10 cellular contexts compared by ENCODE assay signal in the genomic region with DNA sequence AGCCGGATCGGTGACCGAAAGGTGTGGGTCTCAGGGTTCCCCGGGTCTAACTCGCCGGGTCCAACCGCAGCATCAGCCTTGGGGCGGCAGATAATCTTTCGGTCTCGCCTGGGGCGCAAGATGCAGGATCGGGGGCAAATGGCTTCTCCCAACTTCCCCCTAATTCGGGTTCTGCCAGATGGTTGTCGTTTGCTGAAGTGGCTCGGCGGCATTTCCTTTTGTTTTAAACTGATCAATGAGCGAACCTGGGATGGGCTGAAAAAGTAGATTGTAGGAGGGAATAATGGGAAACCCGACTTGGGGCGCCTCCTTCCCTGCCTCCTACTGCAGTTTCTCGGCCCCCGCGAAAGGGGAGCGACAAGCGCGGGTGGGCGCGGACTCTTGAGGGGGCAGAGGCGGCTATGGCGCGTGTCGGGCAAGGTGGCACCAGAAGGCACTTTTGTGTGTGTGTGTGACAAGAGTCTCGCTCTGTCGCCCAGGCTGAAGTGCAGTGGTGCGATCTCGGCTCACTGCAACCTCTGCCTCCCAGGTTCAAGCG. TPM values are rescaled to one million over a fixed set of nuclear protein-coding genes. Genes with fewer than 3 reads are reported as not detected.
DNase-seq lines count a peak whose midpoint lies in the region; ATAC-seq, FAIRE-seq and TF ChIP-seq lines count a peak whose summit lies in the region.
"Had no signal": no experiment of that assay in that cellular context is flagged by ENCODE, and none has a peak within 500 bp of the region (broad histone marks: within the 10 kb centered on the region; RNA-seq: fewer than 3 reads in every experiment).

No MANE protein-coding gene starts in this region.

- POLR2A ChIA-PET in OCI-LY7 (lab: Charles Lee), result no interaction called here

- BruUV-seq in OCI-LY7 (replicated peaks; lab: Mats Ljungman, UMichigan), result no TSS peak

- peaks cover 7 to 40% of the 10 kb centered on the region in 2 donors for H3K4me1 ChIP-seq in duodenal mucosa (ENCODE audit: control insufficient read depth in 1 of 2, insufficient read depth in 2 of 2, low read length in 2 of 2)
- H3K4me1 ChIP-seq in vagina, result peaks cover 52% of the 10 kb centered on the region
- H3K4me1 ChIP-seq in OCI-LY7 (ENCODE audit: insufficient read depth, low read length, poor library complexity, severe bottlenecking), result peaks cover 3% of the 10 kb centered on the region

- no peak overlapping the region for H3K4me2 ChIP-seq in OCI-LY7 (ENCODE audit: low read length)

- H3K27me3 ChIP-seq in duodenal mucosa (ENCODE audit: control insufficient read depth in 1 of 2, insufficient read depth in 2 of 2, low read length in 2 of 2) (peaks cover 42 to 50% of the 10 kb centered on the region in 2 donors), vagina (peaks cover 10% of the 10 kb centered on the region)

- H3K79me2 ChIP-seq in OCI-LY7 (ENCODE audit: insufficient read depth, low read depth, low read length), result no peaks in the 10 kb centered on the region

- peak overlapping the region; percentile 80 for H3K4me3 Mint-ChIP-seq in mesothelial cell of epicardium

- H3K9me3 Mint-ChIP-seq in mesothelial cell of epicardium, result no peaks in the 10 kb centered on the region

- H3K27ac Mint-ChIP-seq in mesothelial cell of epicardium, result peak overlapping the region; percentile 79

- no peak for TF ChIP-seq POLR2A in vagina (IDR thresholded peaks at IDR 0.05)

- CTCF ChIA-PET in OCI-LY7 (lab: Charles Lee; ENCODE audit: unreplicated experiment), result no interaction called here

- no peaks in the 10 kb centered on the region for H3K36me3 Mint-ChIP-seq in mesothelial cell of epicardium

- H3K4me1 Mint-ChIP-seq in mesothelial cell of epicardium, result peaks cover 45% of the 10 kb centered on the region

- H3K36me3 ChIP-seq in duodenal mucosa (ENCODE audit: control insufficient read depth in 1 of 2, insufficient read depth in 2 of 2, low read length in 2 of 2) (no peaks in the 10 kb centered on the region), vagina (no peaks in the 10 kb centered on the region), OCI-LY7 (ENCODE audit: insufficient read depth, low read length) (no peaks in the 10 kb centered on the region)

- H4K20me1 ChIP-seq in OCI-LY7 (ENCODE audit: insufficient read depth, low read length), result no peaks in the 10 kb centered on the region

- TF ChIP-seq CTCF in mesothelial cell of epicardium (IDR thresholded peaks at IDR 0.05; ENCODE audit: unreplicated experiment) (no peak), vagina (IDR thresholded peaks at IDR 0.05) (no peak), OCI-LY7 (conservative IDR thresholded peaks at IDR 0.05; ENCODE audit: low read length) (no peak)

- H3K9me3 ChIP-seq in duodenal mucosa (ENCODE audit: control insufficient read depth in 1 of 2, low read length in 2 of 2), result no peaks in the 10 kb centered on the region
- no peaks in the 10 kb centered on the region for H3K9me3 ChIP-seq in vagina
- H3K9me3 ChIP-seq in OCI-LY7 (ENCODE audit: low read length), result no peaks in the 10 kb centered on the region

- no peak overlapping the region for H2AFZ ChIP-seq in OCI-LY7 (ENCODE audit: low read length)

- H3K27me3 Mint-ChIP-seq in mesothelial cell of epicardium (ENCODE audit: low read depth), result peaks cover 79% of the 10 kb centered on the region

- H3K9me2 ChIP-seq in OCI-LY7 (ENCODE audit: insufficient read depth, low read length), result no peaks in the 10 kb centered on the region

- peak overlapping the region; percentile 60 to 65 for H3K4me3 ChIP-seq in duodenal mucosa (ENCODE audit: low read depth in 1 of 2, low read length in 2 of 2)
- peak overlapping the region; percentile 56 to 65 for H3K4me3 ChIP-seq in vagina
- no peak overlapping the region for H3K4me3 ChIP-seq in OCI-LY7 (ENCODE audit: low read depth, low read length, poor library complexity, severe bottlenecking)

- DNase-seq in Right ventricle myocardium superior (peak; percentile 40), cardiac septum (ENCODE audit: low spot score) (no peak), mesothelial cell of epicardium (ENCODE audit: low spot score in 2 of 2, unreplicated experiment in 2 of 2) (no peak), vagina (ENCODE audit: extremely low spot score in 2 of 2) (peak; percentile 77 to 82), urothelium cell line (ENCODE audit: low spot score) (no peak), cerebellar cortex (ENCODE audit: low spot score) (no peak), OCI-LY7 (ENCODE audit: low spot score) (no peak)
- DNase-seq: GF-D8 had no signal

- H3K27ac ChIP-seq in duodenal mucosa (ENCODE audit: low read depth, low read length) (no peak overlapping the region), vagina (peak overlapping the region; percentile 87), OCI-LY7 (ENCODE audit: low read depth, low read length, poor library complexity, severe bottlenecking) (no peak overlapping the region)
- H3K27ac ChIP-seq: epithelial cell of prostate had no signal

- ATAC-seq in Right ventricle myocardium superior (ENCODE audit: poor library complexity), result no peak

- intact Hi-C loops in Right ventricle myocardium superior (cut with DNase I), result loop anchor here (5.0 to 10.0 kb wide), 6 partner anchors 300 to 1997 kb away; no protein-coding TSS in a partner anchor
- intact Hi-C loops in cardiac septum (cut with DNase I), result loop anchor here (2.0 to 10.0 kb wide), 5 partner anchors 323 to 2000 kb away; partner anchors contain the start of gene SCFD2
- intact Hi-C loops in vagina (cut with DNase I), result loop anchor here (2.0 to 10.0 kb wide), 3 partner anchors 167 to 1035 kb away; partner anchors contain the start of genes CHIC2 and FIP1L1
- intact Hi-C loops in OCI-LY7 (cut with micrococcal nuclease; ENCODE audit: unreplicated experiment), result loop anchor here (5.0 to 10.0 kb wide), 5 partner anchors 300 to 1217 kb away; no protein-coding TSS in a partner anchor

- no peak for FAIRE-seq in urothelium cell line (lab: Jason Lieb, UNC)

- H3K9ac ChIP-seq in duodenal mucosa (ENCODE audit: low read depth in 1 of 2, low read length in 2 of 2), result peak overlapping the region in 1 of 2 donors; percentile 12

RNA-seq across cellular contexts. Expression of gene PDGFRA, which starts 3.1 kb away (rescaled TPM):
- total RNA-seq in Right ventricle myocardium superior, result 29.8 TPM
- total RNA-seq in cardiac septum, result 23.4 TPM
- total RNA-seq in mesothelial cell of epicardium, result 94.4 to 105 TPM (median 100 TPM) in 3 replicates
- 141 TPM for total RNA-seq in vagina
- not detected in 2 replicates for total RNA-seq in OCI-LY7 (2014; rRNA removed; shearing (Covaris generic))
- not detected in 2 replicates for total RNA-seq in OCI-LY7 (2022)

Comparison
In these comparisons a context has a peak if more than half of its experiments do, and no peak if none do; other contexts are left out.
1. DNase-seq: peak in Right ventricle myocardium superior (single experiment) and vagina (2 of 2); none in cardiac septum (single experiment), mesothelial cell of epicardium (0 of 2), urothelium cell line (single experiment), cerebellar cortex (single experiment) and OCI-LY7 (single experiment).
2. RNA of gene PDGFRA, which starts 3.1 kb away (total RNA-seq): 141 TPM in vagina (single experiment), 94.4 to 105 TPM in mesothelial cell of epicardium, 29.8 TPM in Right ventricle myocardium superior (single experiment) and 23.4 TPM in cardiac septum (single experiment); not detected in OCI-LY7; every median in the first group is over 10 times any median in the second.